11 cellular contexts compared by ENCODE assay signal in the genomic region with DNA sequence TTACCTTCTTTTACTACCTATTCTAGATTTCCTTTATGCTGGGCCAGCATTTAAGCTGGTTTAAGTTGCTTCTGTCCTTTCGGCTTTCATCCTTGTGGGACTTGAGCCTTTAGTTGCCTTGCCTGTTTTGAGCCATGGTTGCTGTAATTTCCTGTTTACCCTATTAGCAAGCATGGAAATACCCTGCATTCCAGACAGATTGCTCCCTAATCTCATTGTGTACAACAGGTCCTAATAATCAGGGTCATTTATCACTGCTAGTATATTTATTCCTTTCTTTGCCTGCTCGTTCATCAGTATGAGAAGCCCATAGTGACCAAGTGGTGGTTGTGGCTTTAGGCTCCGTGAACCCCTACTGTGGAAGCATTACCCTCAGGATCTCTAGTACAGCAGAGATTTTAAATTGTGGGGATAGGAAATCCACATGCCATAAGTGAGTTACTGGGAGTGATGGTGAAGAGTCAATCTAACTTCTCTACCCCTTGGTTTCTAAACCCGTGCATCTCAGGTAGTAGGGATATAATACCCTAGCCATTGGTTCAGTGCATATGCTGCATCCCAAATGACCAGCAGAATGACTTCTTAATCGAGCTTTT. TPM values are rescaled to one million over a fixed set of nuclear protein-coding genes. Genes with fewer than 3 reads are reported as not detected.
DNase-seq lines count a peak whose midpoint lies in the region; ATAC-seq and TF ChIP-seq lines count a peak whose summit lies in the region.
"Had no signal": no experiment of that assay in that cellular context is flagged by ENCODE, and none has a peak within 500 bp of the region (broad histone marks: within the 10 kb centered on the region; RNA-seq: fewer than 3 reads in every experiment).

No MANE protein-coding gene starts in this region.

- peaks cover 51 to 73% (median 61%) of the 10 kb centered on the region in 4 donors for H3K4me1 Mint-ChIP-seq in CD4-positive, alpha-beta memory T cell
- H3K4me1 Mint-ChIP-seq in effector memory CD8-positive, alpha-beta T cell (ENCODE audit: low read depth in 2 of 2), result peaks cover 48 to 58% of the 10 kb centered on the region in 2 donors

- no peak for DNase-seq in CD4-positive, alpha-beta memory T cell
- DNase-seq in effector memory CD8-positive, alpha-beta T cell, result no peak
- DNase-seq in ovary (no peak), LoVo (ENCODE audit: low spot score) (no peak), GM10266 (ENCODE audit: extremely low spot score) (no peak)
- no peak for DNase-seq in activated CD4-positive, alpha-beta T cell treated with anti-CD3 and anti-CD28 coated beads for 4 hours
- DNase-seq: activated effector memory CD4-positive, alpha-beta T cell treated with anti-CD3 and anti-CD28 coated beads, Interleukin-2, amount 50 U/mL, for 16 hours; DMS79; midbrain had no signal

- TF ChIP-seq CTCF in KMS-11 (conservative IDR thresholded peaks at IDR 0.05; ENCODE audit: low read depth, low read length) (no peak), ovary (IDR thresholded peaks at IDR 0.05) (no peak), GM10266 (IDR thresholded peaks at IDR 0.05; ENCODE audit: control insufficient read depth, insufficient read depth, low read depth, missing control alignments) (no peak)

- peaks cover 61% of the 10 kb centered on the region for H3K4me1 ChIP-seq in CD4-positive, alpha-beta memory T cell (ENCODE audit: insufficient read depth, low read length)
- H3K4me1 ChIP-seq in KMS-11 (ENCODE audit: low read depth, poor library complexity, severe bottlenecking) (peaks cover 55% of the 10 kb centered on the region), mesodermal cell (ENCODE audit: control insufficient read depth, insufficient read depth, low read length, poor library complexity, severe bottlenecking) (peaks cover 43% of the 10 kb centered on the region), ovary (ENCODE audit: insufficient read depth) (peaks cover 4% of the 10 kb centered on the region)

- TF ChIP-seq EP300 in ovary (IDR thresholded peaks at IDR 0.05), result no peak

- peaks cover 31 to 39% of the 10 kb centered on the region in 2 donors for H3K36me3 Mint-ChIP-seq in CD4-positive, alpha-beta memory T cell
- peaks cover 14% of the 10 kb centered on the region for H3K36me3 Mint-ChIP-seq in effector memory CD8-positive, alpha-beta T cell (ENCODE audit: insufficient read depth)

- H3K4me3 ChIP-seq in CD4-positive, alpha-beta memory T cell (ENCODE audit: low read length in 2 of 2), result no peak overlapping the region
- H3K4me3 ChIP-seq in KMS-11 (IDR thresholded peaks at IDR 0.05; ENCODE audit: insufficient read depth, low read depth, low read length), result no peak overlapping the region
- H3K4me3 ChIP-seq in mesodermal cell (ENCODE audit: extremely low read depth, insufficient read depth, low read length, poor library complexity, severe bottlenecking), result no peak overlapping the region
- no peak overlapping the region for H3K4me3 ChIP-seq in ovary

- no peaks in the 10 kb centered on the region for H4K20me1 ChIP-seq in KMS-11 (ENCODE audit: insufficient read depth)

- H3K4me2 ChIP-seq in KMS-11, result peak overlapping the region; percentile 13; the same call in 1 of the 2 replicates

- 52 to 100% methylated on average over 1 to 3 of the region's 5 CpGs for WGBS in mesodermal cell (ENCODE audit: insufficient coverage in 2 of 2), 2 experiments
- 61 to 62% (median 61%) methylated on average over 5 of the region's 5 CpGs for WGBS in ovary, 3 donors

- H3K79me2 ChIP-seq in KMS-11 (ENCODE audit: insufficient read depth, low read depth), result peaks cover 93% of the 10 kb centered on the region

- H3K27me3 Mint-ChIP-seq in CD4-positive, alpha-beta memory T cell, result no peaks in the 10 kb centered on the region
- H3K27me3 Mint-ChIP-seq in effector memory CD8-positive, alpha-beta T cell, result no peaks in the 10 kb centered on the region

- no peaks in the 10 kb centered on the region for H3K27me3 ChIP-seq in CD4-positive, alpha-beta memory T cell (ENCODE audit: insufficient read depth, low read length)
- H3K27me3 ChIP-seq in KMS-11 (ENCODE audit: insufficient read depth, low read depth) (no peaks in the 10 kb centered on the region), ovary (no peaks in the 10 kb centered on the region)

- CTCF ChIA-PET in CD4-positive, alpha-beta memory T cell (lab: Charles Lee; ENCODE audit: partially characterized antibody), result interaction anchor here (1.3 kb wide), 1 partner anchor 120 kb away, joined by 3 read pairs; no protein-coding TSS in a partner anchor

- POLR2A ChIA-PET in CD4-positive, alpha-beta memory T cell (lab: Charles Lee; ENCODE audit: partially characterized antibody), result no interaction called here

- H3K4me3 Mint-ChIP-seq in CD4-positive, alpha-beta memory T cell, result peak overlapping the region in 6 of 8 donors; percentile 4 to 57 (median 26)
- peak overlapping the region in 1 of 2 donors; percentile 44 for H3K4me3 Mint-ChIP-seq in effector memory CD8-positive, alpha-beta T cell

- intact Hi-C loops in CD4-positive, alpha-beta memory T cell (cut with micrococcal nuclease), result no loop called here
- intact Hi-C loops in ovary (cut with DNase I), result no loop called here

- no peak overlapping the region for H3K27ac ChIP-seq in CD4-positive, alpha-beta memory T cell (ENCODE audit: low read depth, low read length)
- no peak overlapping the region for H3K27ac ChIP-seq in KMS-11
- peak overlapping the region; percentile 92 for H3K27ac ChIP-seq in mesodermal cell (ENCODE audit: low read depth, low read length, severe bottlenecking)
- no peak overlapping the region for H3K27ac ChIP-seq in ovary

- H2AFZ ChIP-seq in KMS-11 (ENCODE audit: low read depth), result no peak overlapping the region

- H3K27ac Mint-ChIP-seq in CD4-positive, alpha-beta memory T cell, result peak overlapping the region in 3 of 7 donors; percentile 1 to 76 (median 59)
- peak overlapping the region; percentile 18 to 51 for H3K27ac Mint-ChIP-seq in effector memory CD8-positive, alpha-beta T cell

- H3K9me3 ChIP-seq in CD4-positive, alpha-beta memory T cell (ENCODE audit: control insufficient read depth in 1 of 2, low read length in 2 of 2), result no peaks in the 10 kb centered on the region
- H3K9me3 ChIP-seq in mesodermal cell (ENCODE audit: control insufficient read depth, low read length), result peaks cover 18% of the 10 kb centered on the region
- H3K9me3 ChIP-seq in ovary, result no peaks in the 10 kb centered on the region

- no peak overlapping the region for H3K9ac ChIP-seq in KMS-11

- H3K36me3 ChIP-seq in CD4-positive, alpha-beta memory T cell (ENCODE audit: insufficient read depth, low read length), result no peaks in the 10 kb centered on the region
- H3K36me3 ChIP-seq in KMS-11 (ENCODE audit: insufficient read depth), result no peaks in the 10 kb centered on the region; the same call in 1 of the 2 replicates
- H3K36me3 ChIP-seq in mesodermal cell (ENCODE audit: control insufficient read depth, insufficient read depth, low read length), result peaks cover 31% of the 10 kb centered on the region
- H3K36me3 ChIP-seq in ovary, result no peaks in the 10 kb centered on the region

- TF ChIP-seq POLR2A in ovary (IDR thresholded peaks at IDR 0.05), result no peak

- H3K9me3 Mint-ChIP-seq in CD4-positive, alpha-beta memory T cell, result peaks cover 0 to 6% (median 2%) of the 10 kb centered on the region in 8 donors
- H3K9me3 Mint-ChIP-seq in effector memory CD8-positive, alpha-beta T cell, result no peaks in the 10 kb centered on the region

- no peak for ATAC-seq in effector memory CD8-positive, alpha-beta T cell (replicated peaks)

RNA-seq across cellular contexts. Expression of gene NCK1, which starts 31.9 kb away (rescaled TPM):
- total RNA-seq in CD4-positive, alpha-beta memory T cell, result 10 to 100 TPM; 61.2 to 68.4 TPM
- polyA plus RNA-seq in CD4-positive, alpha-beta memory T cell, result 10 to 100 TPM; 40.3 to 62.1 TPM
- polyA plus RNA-seq in mesodermal cell (2013, experiment 1 of 2), result 65.0 TPM
- polyA plus RNA-seq in mesodermal cell (2013, experiment 2 of 2), result 74.3 TPM
- 10 to 100 TPM; 35.8 to 49.4 (median 36.2) TPM for total RNA-seq in ovary
- 10 to 100 TPM; 27.6 TPM for polyA plus RNA-seq in ovary
